Comparison of ENCODE assay signal across 14 cellular contexts in the genomic region with DNA sequence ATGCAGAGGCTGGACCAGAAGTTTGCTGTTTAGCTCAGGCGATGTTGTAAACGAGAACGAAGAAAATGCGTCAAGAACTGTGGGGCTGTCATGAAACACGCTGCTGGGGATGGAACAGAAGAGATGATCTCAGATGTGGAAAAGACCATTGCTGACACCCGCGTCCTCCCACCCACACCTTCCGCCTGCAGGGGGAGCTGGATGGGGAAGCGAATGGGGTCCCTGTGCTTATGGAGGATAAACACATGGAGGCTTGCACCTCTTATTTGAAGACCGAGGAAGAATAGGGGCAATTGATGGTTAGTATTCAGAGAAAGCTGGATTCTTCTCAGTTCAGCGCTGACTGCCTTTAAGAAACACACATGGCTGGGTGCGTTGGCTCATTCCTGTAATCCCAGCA.
DNase-seq lines count a peak whose midpoint lies in the region; ATAC-seq and TF ChIP-seq lines count a peak whose summit lies in the region.
"Had no signal": no experiment of that assay in that cellular context is flagged by ENCODE, and none has a peak within 500 bp of the region (broad histone marks: within the 10 kb centered on the region; RNA-seq: fewer than 3 reads in every experiment).

No MANE protein-coding gene starts in this region.

- no peaks in the 10 kb centered on the region for H3K4me1 ChIP-seq in Loucy (ENCODE audit: insufficient read depth, low read length, poor library complexity, severe bottlenecking)
- no peaks in the 10 kb centered on the region for H3K4me1 ChIP-seq in endodermal cell (ENCODE audit: control insufficient read depth, insufficient read depth, low read length)
- no peaks in the 10 kb centered on the region for H3K4me1 ChIP-seq in trophoblast cell (ENCODE audit: control insufficient read depth in 1 of 2, insufficient read depth in 2 of 2, low read length in 2 of 2)
- H3K4me1 ChIP-seq: BE2C, Caco-2 had no signal

- DNase-seq in H7: peak; percentile 67
- DNase-seq in brain microvascular endothelial cell: no peak
- peak; percentile 52 for DNase-seq in endodermal cell
- no peak for DNase-seq in activated T-cell treated with anti-CD3 and anti-CD28 coated beads, Interleukin-2, amount 50 U/mL, for 24 hours
- no peak for DNase-seq in trophoblast cell
- DNase-seq: ACHN; BE2C; C1 segment of cervical spinal cord; Caco-2; CD4-positive, alpha-beta T cell; IMR-90; KBM-7 had no signal

- H3K36me3 Mint-ChIP-seq in endodermal cell (ENCODE audit: low read depth): peaks cover 54% of the 10 kb centered on the region
- peaks cover 78% of the 10 kb centered on the region for H3K36me3 Mint-ChIP-seq in activated T-cell treated with anti-CD3 and anti-CD28 coated beads, Interleukin-2, amount 50 U/mL, for 24 hours (ENCODE audit: low read depth)

- H3K18ac ChIP-seq in trophoblast cell (ENCODE audit: low read length): no peak overlapping the region

- H3K4me2 ChIP-seq in Loucy (ENCODE audit: low read depth, low read length, poor library complexity, severe bottlenecking) (no peak overlapping the region), trophoblast cell (ENCODE audit: low read length) (no peak overlapping the region)

- no peak overlapping the region for H2BK120ac ChIP-seq in trophoblast cell (ENCODE audit: insufficient read depth, low read length, poor library complexity)

- no peak overlapping the region for H4K12ac ChIP-seq in trophoblast cell (ENCODE audit: low read depth, low read length)

- no peak overlapping the region for H2AK5ac ChIP-seq in trophoblast cell (ENCODE audit: low read length)

- no peak overlapping the region for H3K4me3 ChIP-seq in H7 (ENCODE audit: insufficient read depth, low read depth, low read length)
- no peak overlapping the region for H3K4me3 ChIP-seq in Loucy (ENCODE audit: low read length, poor library complexity, severe bottlenecking)
- H3K4me3 ChIP-seq in brain microvascular endothelial cell (ENCODE audit: low read depth, low read length): no peak overlapping the region
- no peak overlapping the region for H3K4me3 ChIP-seq in endodermal cell (ENCODE audit: low read length)
- no peak overlapping the region for H3K4me3 ChIP-seq in trophoblast cell (ENCODE audit: low read depth, low read length)

- H3K9me2 ChIP-seq in Loucy (replicated peaks; ENCODE audit: low read depth, low read length): no peaks in the 10 kb centered on the region

- no peaks in the 10 kb centered on the region for H4K20me1 ChIP-seq in Loucy (ENCODE audit: insufficient read depth, low read length, poor library complexity, severe bottlenecking)

- no peak overlapping the region for H4K8ac ChIP-seq in trophoblast cell (ENCODE audit: low read depth, low read length)

- H3K27ac Mint-ChIP-seq in endodermal cell: no peak overlapping the region
- no peak overlapping the region for H3K27ac Mint-ChIP-seq in activated T-cell treated with anti-CD3 and anti-CD28 coated beads, Interleukin-2, amount 50 U/mL, for 24 hours
- H3K27ac Mint-ChIP-seq: CD4-positive, alpha-beta T cell had no signal

- 95 to 100% methylated on average over 3 to 12 of the region's 12 CpGs for WGBS in endodermal cell (ENCODE audit: insufficient coverage in 1 of 2, insufficient read length in 1 of 2), 2 experiments
- WGBS in trophoblast cell (ENCODE audit: extremely low coverage, insufficient coverage, insufficient read length): no CpG with 5 or more reads among the region's 12 CpGs

- H3K9ac ChIP-seq in Loucy (ENCODE audit: low read depth, low read length, poor library complexity, severe bottlenecking) (no peak overlapping the region), endodermal cell (ENCODE audit: extremely low read depth, low read length, poor library complexity, severe bottlenecking) (no peak overlapping the region), trophoblast cell (ENCODE audit: low read length) (no peak overlapping the region)

- no peaks in the 10 kb centered on the region for H3K27me3 Mint-ChIP-seq in endodermal cell (ENCODE audit: insufficient read depth)
- H3K27me3 Mint-ChIP-seq in activated T-cell treated with anti-CD3 and anti-CD28 coated beads, Interleukin-2, amount 50 U/mL, for 24 hours: no peaks in the 10 kb centered on the region
- H3K27me3 Mint-ChIP-seq: CD4-positive, alpha-beta T cell had no signal

- no peak overlapping the region for H3K4me3 Mint-ChIP-seq in endodermal cell
- no peak overlapping the region for H3K4me3 Mint-ChIP-seq in activated T-cell treated with anti-CD3 and anti-CD28 coated beads, Interleukin-2, amount 50 U/mL, for 24 hours
- H3K4me3 Mint-ChIP-seq: CD4-positive, alpha-beta T cell had no signal

- no peaks in the 10 kb centered on the region for H3K79me2 ChIP-seq in Loucy (ENCODE audit: insufficient read depth, low read length)
- H3K79me2 ChIP-seq in trophoblast cell (ENCODE audit: control insufficient read depth, insufficient read depth, low read length, poor library complexity): no peaks in the 10 kb centered on the region

- H4K91ac ChIP-seq in trophoblast cell (ENCODE audit: low read depth, low read length): no peak overlapping the region

- H3K9me3 Mint-ChIP-seq in endodermal cell: peaks cover 60% of the 10 kb centered on the region
- H3K9me3 Mint-ChIP-seq in activated T-cell treated with anti-CD3 and anti-CD28 coated beads, Interleukin-2, amount 50 U/mL, for 24 hours: no peaks in the 10 kb centered on the region
- H3K9me3 Mint-ChIP-seq: CD4-positive, alpha-beta T cell had no signal

- no peak overlapping the region for H3K14ac ChIP-seq in trophoblast cell (ENCODE audit: low read length)

- H2BK5ac ChIP-seq in trophoblast cell (ENCODE audit: low read depth, low read length, poor library complexity): no peak overlapping the region

- H3K4ac ChIP-seq in trophoblast cell (ENCODE audit: low read depth, low read length): no peak overlapping the region

- no peak overlapping the region for H2AFZ ChIP-seq in Loucy (ENCODE audit: low read length)
- no peak overlapping the region for H2AFZ ChIP-seq in trophoblast cell (ENCODE audit: insufficient read depth, low read length, poor library complexity)

- H3K9me3 ChIP-seq in Loucy (ENCODE audit: insufficient read depth, low read depth, low read length) (no peaks in the 10 kb centered on the region), endodermal cell (ENCODE audit: control insufficient read depth, low read length) (no peaks in the 10 kb centered on the region), trophoblast cell (ENCODE audit: insufficient read depth, low read depth, low read length) (no peaks in the 10 kb centered on the region)
- H3K9me3 ChIP-seq: BE2C, Caco-2 had no signal

- no peaks in the 10 kb centered on the region; the same call in none of the 2 replicates for H3K36me3 ChIP-seq in H7 (replicated peaks; ENCODE audit: control insufficient read depth, insufficient read depth, low read length)
- no peaks in the 10 kb centered on the region for H3K36me3 ChIP-seq in Loucy (ENCODE audit: insufficient read depth, low read length)
- H3K36me3 ChIP-seq in brain microvascular endothelial cell (replicated peaks): no peaks in the 10 kb centered on the region
- no peaks in the 10 kb centered on the region for H3K36me3 ChIP-seq in endodermal cell (ENCODE audit: control insufficient read depth, insufficient read depth, low read length)
- peaks cover 23 to 38% of the 10 kb centered on the region in 2 experiments for H3K36me3 ChIP-seq in trophoblast cell (ENCODE audit: control insufficient read depth in 1 of 2, insufficient read depth in 2 of 2, low read length in 2 of 2)
- H3K36me3 ChIP-seq: BE2C had no signal

- no peaks in the 10 kb centered on the region for H3K4me1 Mint-ChIP-seq in endodermal cell
- H3K4me1 Mint-ChIP-seq in activated T-cell treated with anti-CD3 and anti-CD28 coated beads, Interleukin-2, amount 50 U/mL, for 24 hours (ENCODE audit: low read depth): no peaks in the 10 kb centered on the region

- H3F3A ChIP-seq in Loucy (ENCODE audit: low read depth): no peaks in the 10 kb centered on the region

- no peak overlapping the region for H2BK12ac ChIP-seq in trophoblast cell (ENCODE audit: low read length)

- no peak for ATAC-seq in HG03460 (IDR thresholded peaks at IDR 0.05; ENCODE audit: unreplicated experiment)

- H3K27ac ChIP-seq in brain microvascular endothelial cell (no peak overlapping the region), endodermal cell (ENCODE audit: low read depth, low read length) (no peak overlapping the region), trophoblast cell (ENCODE audit: low read depth, low read length) (no peak overlapping the region)

- no peak overlapping the region for H3K23ac ChIP-seq in trophoblast cell (ENCODE audit: low read length)

- in situ Hi-C loops in brain microvascular endothelial cell (cut with HindIII; ENCODE audit: low pct_ligation_motif_present, low sequenced_read_pairs): no loop called here

- H3K27me3 ChIP-seq in H7 (ENCODE audit: control insufficient read depth, insufficient read depth, low read length) (no peaks in the 10 kb centered on the region), Loucy (ENCODE audit: insufficient read depth, low read length, poor library complexity, severe bottlenecking) (no peaks in the 10 kb centered on the region), brain microvascular endothelial cell (replicated peaks) (no peaks in the 10 kb centered on the region), endodermal cell (ENCODE audit: control insufficient read depth, insufficient read depth, low read length, poor library complexity, severe bottlenecking) (no peaks in the 10 kb centered on the region), trophoblast cell (ENCODE audit: insufficient read depth, low read length) (no peaks in the 10 kb centered on the region)
- H3K27me3 ChIP-seq: BE2C had no signal

- H3K79me1 ChIP-seq in trophoblast cell (ENCODE audit: low read length): no peaks in the 10 kb centered on the region

- TF ChIP-seq CTCF in Loucy (conservative IDR thresholded peaks at IDR 0.05; ENCODE audit: low read length) (0 out of 2 replicates have a peak, but pooled peaks have one; percentile 11), brain microvascular endothelial cell (IDR thresholded peaks at IDR 0.05; ENCODE audit: low read depth, low read length, missing control alignments) (peak; percentile 9), endodermal cell (conservative IDR thresholded peaks at IDR 0.05) (peak; percentile 43)

Comparison
In these comparisons a context has a peak if more than half of its experiments do, and no peak if none do; other contexts are left out.
1. DNase-seq: peak in H7 (single experiment) and endodermal cell (single experiment); none in brain microvascular endothelial cell (single experiment), activated T-cell treated with anti-CD3 and anti-CD28 coated beads, Interleukin-2, amount 50 U/mL, for 24 hours (single experiment) and trophoblast cell (0 of 2).
2. Peak in every context shown above with its lines, with median percentiles within 50 percentile points of each other: CTCF ChIP-seq.